13 cellular contexts compared by ENCODE assay signal in genomic region chr3:12303532-12303931, GRCh38. TPM values are rescaled to one million over a fixed set of nuclear protein-coding genes. Genes with fewer than 3 reads are reported as not detected.
DNase-seq lines count a peak whose midpoint lies in the region; ATAC-seq and TF ChIP-seq lines count a peak whose summit lies in the region.
"Had no signal": no experiment of that assay in that cellular context is flagged by ENCODE, and none has a peak within 500 bp of the region (broad histone marks: within the 10 kb centered on the region; RNA-seq: fewer than 3 reads in every experiment).

No MANE protein-coding gene starts in this region.

- in situ Hi-C loops in GM23248 (cut with MboI) = no loop called here
- in situ Hi-C loops in Panc1 (cut with HindIII; ENCODE audit: low pct_unique_long_range_greater_than_20kb, low sequenced_read_pairs) = no loop called here

- H3K27me3 ChIP-seq in GM23248 (replicated peaks; ENCODE audit: insufficient read depth) (no peaks in the 10 kb centered on the region), Panc1 (ENCODE audit: control insufficient read depth, insufficient read depth, low read length) (no peaks in the 10 kb centered on the region), smooth muscle cell (ENCODE audit: low read depth) (peaks cover 4% of the 10 kb centered on the region), body of pancreas (no peaks in the 10 kb centered on the region)
- H3K27me3 ChIP-seq: MG63 had no signal

- POLR2A ChIA-PET in Panc1 (lab: Charles Lee) = no interaction called here
- POLR2A ChIA-PET in activated CD4-positive, alpha-beta memory T cell treated with anti-CD3 and anti-CD28 coated beads, Interleukin-2, amount 10 ng/mL, durations not matched to agents 7 days and 5 days (lab: Charles Lee) = no interaction called here

- no peaks in the 10 kb centered on the region for H3K9me2 ChIP-seq in GM23248 (ENCODE audit: insufficient read depth)

- H3K79me2 ChIP-seq in GM23248 (ENCODE audit: insufficient read depth) (no peaks in the 10 kb centered on the region), smooth muscle cell (ENCODE audit: low read depth) (no peaks in the 10 kb centered on the region)

- H3K4me1 Mint-ChIP-seq in activated CD4-positive, alpha-beta memory T cell treated with anti-CD3 and anti-CD28 coated beads, Interleukin-2, amount 10 ng/mL, durations not matched to agents 7 days and 5 days = peaks cover under 1% of the 10 kb centered on the region

- no peaks in the 10 kb centered on the region for H3K36me3 Mint-ChIP-seq in activated CD4-positive, alpha-beta memory T cell treated with anti-CD3 and anti-CD28 coated beads, Interleukin-2, amount 10 ng/mL, durations not matched to agents 7 days and 5 days (ENCODE audit: low read depth)

- CTCF ChIA-PET in Panc1 (lab: Charles Lee) = no interaction called here
- CTCF ChIA-PET in activated CD4-positive, alpha-beta memory T cell treated with anti-CD3 and anti-CD28 coated beads, Interleukin-2, amount 10 ng/mL, durations not matched to agents 7 days and 5 days (lab: Charles Lee) = no interaction called here

- H3K27ac Mint-ChIP-seq in activated CD4-positive, alpha-beta memory T cell treated with anti-CD3 and anti-CD28 coated beads, Interleukin-2, amount 10 ng/mL, durations not matched to agents 7 days and 5 days = no peak overlapping the region
- H3K27ac Mint-ChIP-seq: activated CD4-positive, alpha-beta T cell treated with anti-CD3 and anti-CD28 coated beads, Interleukin-2, amount 10 ng/mL, durations not matched to agents 24 days and 14 days had no signal

- peak overlapping the region; percentile 70 for H3K4me2 ChIP-seq in GM23248 (ENCODE audit: unreplicated experiment)
- no peak overlapping the region for H3K4me2 ChIP-seq in smooth muscle cell

- H4K20me1 ChIP-seq in GM23248 (ENCODE audit: insufficient read depth) (no peaks in the 10 kb centered on the region), smooth muscle cell (ENCODE audit: low read depth) (no peaks in the 10 kb centered on the region)

- peaks cover 26% of the 10 kb centered on the region for H3K27me3 Mint-ChIP-seq in activated CD4-positive, alpha-beta memory T cell treated with anti-CD3 and anti-CD28 coated beads, Interleukin-2, amount 10 ng/mL, durations not matched to agents 7 days and 5 days

- peaks cover 25% of the 10 kb centered on the region for H3K4me1 ChIP-seq in GM23248 (ENCODE audit: insufficient read depth)
- peaks cover 82% of the 10 kb centered on the region for H3K4me1 ChIP-seq in Panc1 (ENCODE audit: control insufficient read depth, insufficient read depth, low read length)
- H3K4me1 ChIP-seq in smooth muscle cell (ENCODE audit: low read depth) = no peaks in the 10 kb centered on the region
- H3K4me1 ChIP-seq in body of pancreas = no peaks in the 10 kb centered on the region

- no peak for TF ChIP-seq POLR2A in body of pancreas (IDR thresholded peaks at IDR 0.05)

- H3K9ac ChIP-seq in GM23248 = no peak overlapping the region
- H3K9ac ChIP-seq in smooth muscle cell (ENCODE audit: low read depth) = peak overlapping the region; percentile 8

- intact Hi-C loops in Panc1 (cut with micrococcal nuclease; ENCODE audit: unreplicated experiment) (no loop called here), body of pancreas (cut with DNase I) (no loop called here)

- DNase-seq in GM23248 (peak; percentile 95), Panc1 (ENCODE audit: low read depth, low spot score) (no peak), fibroblast of gingiva (ENCODE audit: low read depth) (peak; percentile 66), smooth muscle cell (lab: John Stamatoyannopoulos, UW; ENCODE audit: unreplicated experiment) (no peak), GM10266 (ENCODE audit: extremely low spot score) (no peak), body of pancreas (no peak)
- DNase-seq in activated CD4-positive, alpha-beta memory T cell treated with anti-CD3 and anti-CD28 coated beads, Interleukin-2, amount 10 ng/mL, durations not matched to agents 7 days and 5 days = no peak
- DNase-seq: activated CD4-positive, alpha-beta T cell treated with anti-CD3 and anti-CD28 coated beads, Interleukin-2, amount 10 ng/mL, durations not matched to agents 24 days and 14 days; activated naive CD4-positive, alpha-beta T cell; MG63; NCI-H510A; stimulated activated CD4-positive, alpha-beta T cell treated with anti-CD3 and anti-CD28 coated beads, Interleukin-4, amount 100 ng/mL, for 4 hours had no signal

- no peaks in the 10 kb centered on the region for H3K9me3 Mint-ChIP-seq in activated CD4-positive, alpha-beta memory T cell treated with anti-CD3 and anti-CD28 coated beads, Interleukin-2, amount 10 ng/mL, durations not matched to agents 7 days and 5 days
- H3K9me3 Mint-ChIP-seq: activated CD4-positive, alpha-beta T cell treated with anti-CD3 and anti-CD28 coated beads, Interleukin-2, amount 10 ng/mL, durations not matched to agents 24 days and 14 days had no signal

- H3K27ac ChIP-seq in GM23248 (peak overlapping the region; percentile 57), Panc1 (ENCODE audit: low read length) (peak overlapping the region; percentile 51; the same call in 1 of the 2 replicates), smooth muscle cell (ENCODE audit: low read depth) (peak overlapping the region; percentile 52), body of pancreas (no peak overlapping the region)

- no peaks in the 10 kb centered on the region for H3K9me3 ChIP-seq in GM23248 (ENCODE audit: low read depth)
- no peaks in the 10 kb centered on the region for H3K9me3 ChIP-seq in Panc1 (ENCODE audit: control insufficient read depth, insufficient read depth, low read depth, low read length)
- no peaks in the 10 kb centered on the region for H3K9me3 ChIP-seq in smooth muscle cell (replicated peaks; ENCODE audit: low read depth)
- H3K9me3 ChIP-seq in body of pancreas = no peaks in the 10 kb centered on the region
- H3K9me3 ChIP-seq: MG63 had no signal

- H3K4me3 Mint-ChIP-seq in activated CD4-positive, alpha-beta memory T cell treated with anti-CD3 and anti-CD28 coated beads, Interleukin-2, amount 10 ng/mL, durations not matched to agents 7 days and 5 days = no peak overlapping the region
- H3K4me3 Mint-ChIP-seq: activated CD4-positive, alpha-beta T cell treated with anti-CD3 and anti-CD28 coated beads, Interleukin-2, amount 10 ng/mL, durations not matched to agents 24 days and 14 days had no signal

- 23 to 35% methylated on average over 2 of the region's 2 CpGs for WGBS in GM23248 (ENCODE audit: low coverage in 1 of 2, low lambda C conversion rate in 2 of 2, missing lambda C conversion rate in 2 of 2), 2 experiments
- WGBS in smooth muscle cell (ENCODE audit: low lambda C conversion rate) = 26% methylated on average over 2 of the region's 2 CpGs
- 67 to 79% methylated on average over 2 of the region's 2 CpGs for WGBS in body of pancreas, 2 donors

- H3K36me3 ChIP-seq in GM23248 (ENCODE audit: low read depth) = no peaks in the 10 kb centered on the region
- peaks cover 4% of the 10 kb centered on the region; the same call in 1 of the 2 replicates for H3K36me3 ChIP-seq in Panc1 (ENCODE audit: control insufficient read depth, insufficient read depth, low read length)
- no peaks in the 10 kb centered on the region for H3K36me3 ChIP-seq in smooth muscle cell (ENCODE audit: low read depth)
- no peaks in the 10 kb centered on the region for H3K36me3 ChIP-seq in body of pancreas (replicated peaks in 1 of 2; ENCODE audit: insufficient read depth in 1 of 2, low read depth in 2 of 2)
- H3K36me3 ChIP-seq: MG63 had no signal

- ATAC-seq in Panc1 (0 out of 2 replicates have a peak, but pooled peaks have one; percentile 12), body of pancreas (no peak), HG03135 (IDR thresholded peaks at IDR 0.05; ENCODE audit: unreplicated experiment) (no peak)

- TF ChIP-seq CTCF in Panc1 (IDR thresholded peaks at IDR 0.05) = no peak
- no peak for TF ChIP-seq CTCF in smooth muscle cell (IDR thresholded peaks at IDR 0.05; ENCODE audit: borderline replicate concordance, insufficient read depth, poor library complexity, severe bottlenecking)
- no peak for TF ChIP-seq CTCF in GM10266 (IDR thresholded peaks at IDR 0.05; ENCODE audit: control insufficient read depth, insufficient read depth, low read depth, missing control alignments)
- no peak for TF ChIP-seq CTCF in body of pancreas (IDR thresholded peaks at IDR 0.05)

- peaks cover 19% of the 10 kb centered on the region for H3F3A ChIP-seq in GM23248 (ENCODE audit: insufficient read depth)
- H3F3A ChIP-seq in smooth muscle cell (ENCODE audit: low read depth) = no peaks in the 10 kb centered on the region

- H3K4me3 ChIP-seq in GM23248 = no peak overlapping the region
- H3K4me3 ChIP-seq in Panc1 (ENCODE audit: low read depth in 2 of 2, low read length in 2 of 2) = no peak overlapping the region
- H3K4me3 ChIP-seq in smooth muscle cell = no peak overlapping the region
- H3K4me3 ChIP-seq in body of pancreas = no peak overlapping the region
- H3K4me3 ChIP-seq: MG63 had no signal

- BruUV-seq in Panc1 (replicated peaks; lab: Mats Ljungman, UMichigan) = no TSS peak

- H2AFZ ChIP-seq in GM23248 = no peak overlapping the region
- H2AFZ ChIP-seq in smooth muscle cell (ENCODE audit: low read depth) = no peak overlapping the region

RNA-seq across cellular contexts. Expression of gene PPARG, which starts 14.7 kb away (rescaled TPM):
- 0.76 TPM in 1 of 2 replicates, not detected in the other for total RNA-seq in GM23248 (2014; rRNA removed; shearing (Covaris generic))
- polyA plus RNA-seq in GM23248 (2016; fragmentation: Nextera tagmentation; extraction: Ambion mirVana) = 0.49 and 0.79 TPM in 2 replicates
- 88.1 TPM for total RNA-seq in Panc1 (2021; ENCODE audit: unreplicated experiment)
- 66.6 TPM for polyA plus RNA-seq in Panc1 (2012; ENCODE audit: insufficient read length)
- total RNA-seq in smooth muscle cell = 8.5 and 10.2 TPM in 2 replicates
- polyA plus RNA-seq in smooth muscle cell = 1.5 and 7.8 TPM in 2 replicates
- total RNA-seq in activated CD4-positive, alpha-beta memory T cell treated with anti-CD3 and anti-CD28 coated beads, Interleukin-2, amount 10 ng/mL, durations not matched to agents 7 days and 5 days = 1 to 10 TPM; 2.2 to 3.7 TPM
- total RNA-seq in body of pancreas = 10 to 100 TPM in 1 of 2 donors, 1 to 10 TPM in 1; 5.4 to 44.2 TPM

Comparison
In these comparisons a context has a peak if more than half of its experiments do, and no peak if none do; other contexts are left out.
1. DNase-seq: peak in GM23248 (single experiment) and fibroblast of gingiva (single experiment); none in Panc1 (single experiment), smooth muscle cell (single experiment), activated CD4-positive, alpha-beta memory T cell treated with anti-CD3 and anti-CD28 coated beads, Interleukin-2, amount 10 ng/mL, durations not matched to agents 7 days and 5 days (single experiment), GM10266 (single experiment) and body of pancreas (0 of 4).
2. H3K27ac ChIP-seq: peak in GM23248 (single experiment), Panc1 (single experiment) and smooth muscle cell (single experiment); none in body of pancreas (0 of 4).